ENCODE assay signal across 1 cellular context in genomic region chr16:81403601-81404391, GRCh38.
TF ChIP-seq lines count a peak whose summit lies in the region.

No MANE protein-coding gene starts in this region.

TF ChIP-seq in K562, 482 proteins besides CTCF, POLR2A, EP300 and RAD21 (continued from another document):
- TF ChIP-seq EZH2 (IDR thresholded peaks at IDR 0.05; ENCODE audit: borderline replicate concordance, low read depth, low read length), result no peak
- no peak for TF ChIP-seq E2F5 (CRISPR knock-in tag; IDR thresholded peaks at IDR 0.05)
- no peak for TF ChIP-seq ZZZ3 (IDR thresholded peaks at IDR 0.05)
- TF ChIP-seq EGR1 (conservative IDR thresholded peaks at IDR 0.05), result no peak
- TF ChIP-seq ZNF785 (CRISPR knock-in tag; IDR thresholded peaks at IDR 0.05), result no peak
- no peak for TF ChIP-seq ZBTB11 (CRISPR knock-in tag; IDR thresholded peaks at IDR 0.05)
- TF ChIP-seq NCOA2 (IDR thresholded peaks at IDR 0.05; ENCODE audit: partially characterized antibody in 2 of 2), result no peak
- TF ChIP-seq ZNF655 (CRISPR knock-in tag; IDR thresholded peaks at IDR 0.05), result no peak
- no peak for TF ChIP-seq ZNF3 (CRISPR knock-in tag; IDR thresholded peaks at IDR 0.05)
- no peak for TF ChIP-seq AFF1 (IDR thresholded peaks at IDR 0.05; ENCODE audit: low read depth in 1 of 2, partially characterized antibody in 2 of 2)
- 0 out of 2 replicates have a peak, but pooled peaks have one; percentile 23 for TF ChIP-seq ZNF57 (CRISPR knock-in tag; IDR thresholded peaks at IDR 0.05)
- no peak for TF ChIP-seq ELF1 (tag; IDR thresholded peaks at IDR 0.05)
- no peak for TF ChIP-seq CREBBP (IDR thresholded peaks at IDR 0.05; ENCODE audit: low read depth, low read length)
- TF ChIP-seq TRIM25 (IDR thresholded peaks at IDR 0.05; ENCODE audit: borderline replicate concordance), result no peak
- TF ChIP-seq FOXK2 (conservative IDR thresholded peaks at IDR 0.05 in 1 of 2, IDR thresholded peaks at IDR 0.05 in 1 of 2; ENCODE audit: low read depth in 2 of 2), result no peak
- TF ChIP-seq HNRNPUL1 (IDR thresholded peaks at IDR 0.05; ENCODE audit: low read length), result no peak
- no peak for TF ChIP-seq ZBTB9 (CRISPR knock-in tag; IDR thresholded peaks at IDR 0.05)
- no peak for TF ChIP-seq NR2F6 (CRISPR knock-in tag; IDR thresholded peaks at IDR 0.05)
- no peak for TF ChIP-seq ZNF444 (CRISPR knock-in tag; IDR thresholded peaks at IDR 0.05)
- TF ChIP-seq PML (IDR thresholded peaks at IDR 0.05; ENCODE audit: low read length), result no peak
- TF ChIP-seq E4F1 (CRISPR knock-in tag; IDR thresholded peaks at IDR 0.05; ENCODE audit: borderline replicate concordance), result no peak
- TF ChIP-seq MBD1 (CRISPR knock-in tag; IDR thresholded peaks at IDR 0.05), result no peak
- no peak for TF ChIP-seq TAF1 (IDR thresholded peaks at IDR 0.05; ENCODE audit: control insufficient read depth, extremely low read depth, insufficient read depth, low read length, severe bottlenecking)
- TF ChIP-seq MXI1 (IDR thresholded peaks at IDR 0.05; ENCODE audit: low read depth, low read length), result no peak
- no peak for TF ChIP-seq SRSF1 (IDR thresholded peaks at IDR 0.05; ENCODE audit: low read depth, low read length)
- TF ChIP-seq KAT8 (IDR thresholded peaks at IDR 0.05; ENCODE audit: low read depth), result no peak
- no peak for TF ChIP-seq CHAMP1 (IDR thresholded peaks at IDR 0.05)
- no peak for TF ChIP-seq ATF4 (CRISPR knock-in tag; IDR thresholded peaks at IDR 0.05)
- no peak for TF ChIP-seq CCNT2 (IDR thresholded peaks at IDR 0.05; ENCODE audit: borderline replicate concordance, extremely low read depth, insufficient read length, low read depth, low read length)
- no peak for TF ChIP-seq HDAC6 (IDR thresholded peaks at IDR 0.05; ENCODE audit: low read depth, low read length)
- TF ChIP-seq ZNF586 (CRISPR knock-in tag; conservative IDR thresholded peaks at IDR 0.05), result no peak
